In genomic region chr1:27831568-27832410, GRCh38 we compare ENCODE assay signal across 8 cellular contexts. TPM values are rescaled to one million over a fixed set of nuclear protein-coding genes. Genes with fewer than 3 reads are reported as not detected.
A peak's percentile ranks its signal among the peaks of the same experiment; 100 is the strongest.
DNase-seq lines count a peak whose midpoint lies in the region; ATAC-seq and TF ChIP-seq lines count a peak whose summit lies in the region.

No MANE protein-coding gene starts in this region.

- peaks cover 4% of the 10 kb centered on the region for H3K36me3 Mint-ChIP-seq in CD4-positive, CD25-positive, alpha-beta regulatory T cell
- no peaks in the 10 kb centered on the region for H3K36me3 Mint-ChIP-seq in natural killer cell treated with Interleukin-12 subunit alpha and Interleukin-12 subunit beta and Interleukin-15 and Interleukin-18, amount 100 ng/mL, for 72 hours

- 52 to 59% methylated on average over 10 of the region's 10 CpGs for WGBS in ectodermal cell, 2 experiments

- POLR2A ChIA-PET in GM10248 (lab: Yijun Ruan, JAX), result interaction anchor here (0.6 to 1.4 kb wide), 2 partner anchors 34 to 106 kb away, joined by 3 to 5 read pairs; partner anchors contain the start of gene FAM76A

- peak overlapping the region; percentile 70 to 94 (median 92) for H3K27ac Mint-ChIP-seq in CD4-positive, CD25-positive, alpha-beta regulatory T cell
- peak overlapping the region; percentile 94 to 98 for H3K27ac Mint-ChIP-seq in natural killer cell treated with Interleukin-12 subunit alpha and Interleukin-12 subunit beta and Interleukin-15 and Interleukin-18, amount 100 ng/mL, for 72 hours

- ATAC-seq in CD4-positive, CD25-positive, alpha-beta regulatory T cell (ENCODE audit: low read depth in 2 of 2), result no peak
- no peak for ATAC-seq in natural killer cell treated with Interleukin-12 subunit alpha and Interleukin-12 subunit beta and Interleukin-15 and Interleukin-18, amount 100 ng/mL, for 72 hours
- no peak for ATAC-seq in HG03108 (IDR thresholded peaks at IDR 0.05; ENCODE audit: unreplicated experiment)

- peak overlapping the region; percentile 92 for H3K4me3 ChIP-seq in CD4-positive, CD25-positive, alpha-beta regulatory T cell (ENCODE audit: low read depth, low read length)
- H3K4me3 ChIP-seq in LNCaP clone FGC (ENCODE audit: low read depth, low read length) (peak overlapping the region; percentile 96), ectodermal cell (ENCODE audit: insufficient read depth, low read depth, low read length) (peak overlapping the region; percentile 100)

- peaks cover 0 to 2% (median 0%) of the 10 kb centered on the region in 7 donors for H3K9me3 Mint-ChIP-seq in CD4-positive, CD25-positive, alpha-beta regulatory T cell
- no peaks in the 10 kb centered on the region for H3K9me3 Mint-ChIP-seq in natural killer cell treated with Interleukin-12 subunit alpha and Interleukin-12 subunit beta and Interleukin-15 and Interleukin-18, amount 100 ng/mL, for 72 hours

- DNase-seq in CD4-positive, CD25-positive, alpha-beta regulatory T cell, result no peak
- no peak for DNase-seq in LNCaP clone FGC (ENCODE audit: low read depth)
- DNase-seq in natural killer cell treated with Interleukin-12 subunit alpha and Interleukin-12 subunit beta and Interleukin-15 and Interleukin-18, amount 100 ng/mL, for 72 hours (ENCODE audit: low spot score), result no peak
- DNase-seq in GM13977 (ENCODE audit: low spot score), result no peak
- DNase-seq in hypothalamus (lab: John Stamatoyannopoulos, UW), result no peak
- no peak for DNase-seq in GM10248 (ENCODE audit: extremely low spot score)

- peaks cover 17% of the 10 kb centered on the region for H3K4me1 ChIP-seq in CD4-positive, CD25-positive, alpha-beta regulatory T cell (ENCODE audit: control insufficient read depth, insufficient read depth, low read length, poor library complexity, severe bottlenecking)
- no peaks in the 10 kb centered on the region for H3K4me1 ChIP-seq in ectodermal cell (ENCODE audit: control insufficient read depth, insufficient read depth, low read length)

- H3K4me1 Mint-ChIP-seq in CD4-positive, CD25-positive, alpha-beta regulatory T cell, result peaks cover 12 to 56% (median 39%) of the 10 kb centered on the region in 4 donors
- peaks cover 22 to 27% of the 10 kb centered on the region in 2 donors for H3K4me1 Mint-ChIP-seq in natural killer cell treated with Interleukin-12 subunit alpha and Interleukin-12 subunit beta and Interleukin-15 and Interleukin-18, amount 100 ng/mL, for 72 hours (ENCODE audit: low read depth in 2 of 2)

- in situ Hi-C loops in GM13977 (cut with MboI; ENCODE audit: low pct_unique_long_range_greater_than_20kb, low sequenced_read_pairs, unreplicated experiment), result no loop called here

- H3K4me3 Mint-ChIP-seq in CD4-positive, CD25-positive, alpha-beta regulatory T cell, result peak overlapping the region; percentile 94 to 98 (median 96)
- H3K4me3 Mint-ChIP-seq in natural killer cell treated with Interleukin-12 subunit alpha and Interleukin-12 subunit beta and Interleukin-15 and Interleukin-18, amount 100 ng/mL, for 72 hours, result peak overlapping the region; percentile 96

- peaks cover 34% of the 10 kb centered on the region for H3K36me3 ChIP-seq in CD4-positive, CD25-positive, alpha-beta regulatory T cell (ENCODE audit: control insufficient read depth, insufficient read depth, low read length)
- peaks cover 4% of the 10 kb centered on the region for H3K36me3 ChIP-seq in ectodermal cell (ENCODE audit: control insufficient read depth, insufficient read depth, low read length)

- CTCF ChIA-PET in GM10248 (lab: Yijun Ruan, JAX), result interaction anchor here (0.9 to 2.6 kb wide), 8 partner anchors 9 to 377 kb away, joined by 3 to 10 read pairs (median 4); no protein-coding TSS in a partner anchor

- peak overlapping the region; percentile 81 for H3K27ac ChIP-seq in CD4-positive, CD25-positive, alpha-beta regulatory T cell (ENCODE audit: insufficient read depth, low read length, poor library complexity, severe bottlenecking)
- peak overlapping the region; percentile 98 for H3K27ac ChIP-seq in ectodermal cell (ENCODE audit: insufficient read depth, low read depth, low read length, poor library complexity, severe bottlenecking)

- TF ChIP-seq CTCF in LNCaP clone FGC (IDR thresholded peaks at IDR 0.05; ENCODE audit: control insufficient read depth, extremely low read depth, insufficient read depth) (no peak), GM13977 (IDR thresholded peaks at IDR 0.05; ENCODE audit: extremely low read depth, insufficient read depth, missing control alignments) (no peak), GM10248 (IDR thresholded peaks at IDR 0.05; ENCODE audit: control extremely low read depth, extremely low read depth, low read depth, missing control alignments) (no peak)

- H3K27me3 Mint-ChIP-seq in CD4-positive, CD25-positive, alpha-beta regulatory T cell, result no peaks in the 10 kb centered on the region
- no peaks in the 10 kb centered on the region for H3K27me3 Mint-ChIP-seq in natural killer cell treated with Interleukin-12 subunit alpha and Interleukin-12 subunit beta and Interleukin-15 and Interleukin-18, amount 100 ng/mL, for 72 hours

- no peaks in the 10 kb centered on the region for H3K27me3 ChIP-seq in CD4-positive, CD25-positive, alpha-beta regulatory T cell (ENCODE audit: control insufficient read depth, insufficient read depth, low read length)
- no peaks in the 10 kb centered on the region for H3K27me3 ChIP-seq in ectodermal cell (ENCODE audit: control insufficient read depth, insufficient read depth, low read length, poor library complexity, severe bottlenecking)

- H3K9me3 ChIP-seq in CD4-positive, CD25-positive, alpha-beta regulatory T cell (ENCODE audit: control insufficient read depth in 2 of 2, low read length in 2 of 2), result no peaks in the 10 kb centered on the region
- H3K9me3 ChIP-seq in ectodermal cell (ENCODE audit: control insufficient read depth, low read length), result no peaks in the 10 kb centered on the region

RNA-seq across cellular contexts. Expression of gene PPP1R8, which starts 1.2 kb away (rescaled TPM):
- 23.3 TPM for total RNA-seq in CD4-positive, CD25-positive, alpha-beta regulatory T cell
- 10 to 100 TPM; 40.9 to 45.5 (median 42.3) TPM for polyA plus RNA-seq in CD4-positive, CD25-positive, alpha-beta regulatory T cell
- polyA plus RNA-seq in ectodermal cell (2013, experiment 1 of 4), result 61.4 TPM
- polyA plus RNA-seq in ectodermal cell (2013, experiment 2 of 4), result 60.2 TPM
- 49.4 TPM for polyA plus RNA-seq in ectodermal cell (2013, experiment 3 of 4)
- 58.7 TPM for polyA plus RNA-seq in ectodermal cell (2013, experiment 4 of 4)
- total RNA-seq in natural killer cell treated with Interleukin-12 subunit alpha and Interleukin-12 subunit beta and Interleukin-15 and Interleukin-18, amount 100 ng/mL, for 72 hours, result 10 to 100 TPM; 65.1 to 69.7 TPM

RNA-seq across cellular contexts. Expression of gene THEMIS2, which starts 40.6 kb away (rescaled TPM):
- 57.1 TPM for total RNA-seq in CD4-positive, CD25-positive, alpha-beta regulatory T cell
- 10 to 100 TPM; 37.9 to 69.9 (median 60.5) TPM for polyA plus RNA-seq in CD4-positive, CD25-positive, alpha-beta regulatory T cell
- polyA plus RNA-seq in ectodermal cell (2013, experiment 1 of 4), result 4.3 TPM
- polyA plus RNA-seq in ectodermal cell (2013, experiment 2 of 4), result 5.1 TPM
- 4.5 TPM for polyA plus RNA-seq in ectodermal cell (2013, experiment 3 of 4)
- 4.7 TPM for polyA plus RNA-seq in ectodermal cell (2013, experiment 4 of 4)
- 10 to 100 TPM; 38.4 to 51.9 TPM for total RNA-seq in natural killer cell treated with Interleukin-12 subunit alpha and Interleukin-12 subunit beta and Interleukin-15 and Interleukin-18, amount 100 ng/mL, for 72 hours

RNA-seq across cellular contexts. Expression of gene STX12, which starts 58.8 kb away (rescaled TPM):
- 26.8 TPM for total RNA-seq in CD4-positive, CD25-positive, alpha-beta regulatory T cell
- 10 to 100 TPM; 10.2 to 13.8 (median 12.3) TPM for polyA plus RNA-seq in CD4-positive, CD25-positive, alpha-beta regulatory T cell
- 18.9 TPM for polyA plus RNA-seq in ectodermal cell (2013, experiment 1 of 4)
- polyA plus RNA-seq in ectodermal cell (2013, experiment 2 of 4), result 21.3 TPM
- polyA plus RNA-seq in ectodermal cell (2013, experiment 3 of 4), result 18.8 TPM
- 20.9 TPM for polyA plus RNA-seq in ectodermal cell (2013, experiment 4 of 4)
- 10 to 100 TPM; 47.9 to 50.2 TPM for total RNA-seq in natural killer cell treated with Interleukin-12 subunit alpha and Interleukin-12 subunit beta and Interleukin-15 and Interleukin-18, amount 100 ng/mL, for 72 hours
